Comparison of ENCODE assay signal across 17 cellular contexts in genomic region chr6:5937936-5938706, GRCh38.
"Had no signal": no experiment of that assay in that cellular context is flagged by ENCODE, and none has a peak within 500 bp of the region (broad histone marks: within the 10 kb centered on the region; RNA-seq: fewer than 3 reads in every experiment).

No MANE protein-coding gene starts in this region.

- DNase-seq: activated CD4-positive, alpha-beta T cell treated with anti-CD3 and anti-CD28 coated beads, Interleukin-2, amount 10 ng/mL, durations not matched to agents 24 days and 14 days; activated CD8-positive, alpha-beta T cell treated with anti-CD3 and anti-CD28 coated beads for 36 hours; activated naive CD4-positive, alpha-beta T cell treated with anti-CD3 and anti-CD28 coated beads, Interleukin-2, amount 10 ng/mL, durations not matched to agents 7 days and 5 days; activated T-cell treated with anti-CD3 and anti-CD28 coated beads, Interleukin-2, amount 50 U/mL, for 24 hours; aorta; left lung; pancreas; spleen; stimulated activated CD4-positive, alpha-beta T cell treated with anti-CD3 and anti-CD28 coated beads, Interleukin-4, amount 100 ng/mL, for 4 hours; T-helper 1 cell; T-helper 9 cell; testis had no signal

- H3K36me3 ChIP-seq: left lung, pancreas, spleen, upper lobe of left lung had no signal

- H3K36me3 Mint-ChIP-seq: activated naive CD4-positive, alpha-beta T cell treated with anti-CD3 and anti-CD28 coated beads, Interleukin-2, amount 10 ng/mL, durations not matched to agents 7 days and 5 days; stimulated activated memory B cell treated with anti-CD40 and anti-IgM and Interleukin-4, amounts not matched to agents 10 μg/mL and 1 μg/mL and 100 μg/mL, for 72 hours had no signal

- H3K4me1 ChIP-seq: left lung, pancreas, spleen, testis, upper lobe of left lung had no signal

- H3K27ac Mint-ChIP-seq: activated CD4-positive, alpha-beta T cell treated with anti-CD3 and anti-CD28 coated beads, Interleukin-2, amount 10 ng/mL, durations not matched to agents 24 days and 14 days; activated CD8-positive, alpha-beta T cell treated with anti-CD3 and anti-CD28 coated beads for 36 hours; activated naive CD4-positive, alpha-beta T cell treated with anti-CD3 and anti-CD28 coated beads, Interleukin-2, amount 10 ng/mL, durations not matched to agents 7 days and 5 days; activated T-cell treated with anti-CD3 and anti-CD28 coated beads, Interleukin-2, amount 50 U/mL, for 24 hours; stimulated activated memory B cell treated with anti-CD40 and anti-IgM and Interleukin-4, amounts not matched to agents 10 μg/mL and 1 μg/mL and 100 μg/mL, for 72 hours had no signal

- H3K4me3 ChIP-seq: coronary artery, left lung, pancreas, spleen, testis, upper lobe of left lung had no signal

- H3K9me3 ChIP-seq: pancreas, testis, upper lobe of left lung had no signal

- H3K9me3 Mint-ChIP-seq: central memory CD8-positive, alpha-beta T cell had no signal

- ATAC-seq: activated CD8-positive, alpha-beta T cell treated with anti-CD3 and anti-CD28 coated beads for 36 hours; left lung; pancreas; sciatic nerve; stimulated activated memory B cell treated with anti-CD40 and anti-IgM and Interleukin-4, amounts not matched to agents 10 μg/mL and 1 μg/mL and 100 μg/mL, for 72 hours had no signal

- H3K27me3 ChIP-seq: pancreas, testis, upper lobe of left lung had no signal

- H3K27ac ChIP-seq: coronary artery, left lung, pancreas, spleen, testis, upper lobe of left lung had no signal
